ENCODE assay signal across 1 cellular context in the genomic region with DNA sequence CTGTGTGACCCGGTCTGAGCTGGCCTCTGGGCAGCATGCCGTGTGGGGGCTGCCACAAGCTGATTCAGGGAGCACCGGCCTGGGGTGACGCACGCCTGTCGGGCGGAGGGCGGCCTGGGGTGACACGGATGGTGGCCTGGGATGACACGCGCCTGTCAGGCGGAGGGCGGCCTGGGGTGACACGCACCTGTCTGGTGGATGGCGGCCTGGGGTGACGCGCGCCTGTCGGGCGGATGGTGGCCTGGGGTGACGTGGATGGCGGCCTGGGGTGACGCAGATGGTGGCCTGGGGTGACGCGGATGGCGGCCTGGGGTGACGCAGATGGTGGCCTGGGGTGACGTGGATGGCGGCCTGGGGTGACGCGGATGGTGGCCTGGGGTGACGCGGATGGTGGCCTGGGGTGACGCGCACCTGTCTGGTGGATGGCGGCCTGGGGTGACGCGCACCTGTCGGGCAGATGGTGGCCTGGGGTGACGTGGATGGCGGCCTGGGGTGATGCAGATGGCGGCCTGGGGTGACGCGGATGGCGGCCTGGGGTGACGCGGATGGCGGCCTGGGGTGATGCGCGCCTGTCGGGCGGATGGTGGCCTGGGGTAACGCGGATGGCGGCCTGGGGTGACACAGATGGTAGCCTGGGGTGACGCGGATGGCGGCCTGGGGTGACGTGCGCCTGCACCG.
TF ChIP-seq lines count a peak whose summit lies in the region.

No MANE protein-coding gene starts in this region.

TF ChIP-seq in A549, 52 proteins besides CTCF, POLR2A, EP300 and RAD21:
- TF ChIP-seq, protein P1, sequence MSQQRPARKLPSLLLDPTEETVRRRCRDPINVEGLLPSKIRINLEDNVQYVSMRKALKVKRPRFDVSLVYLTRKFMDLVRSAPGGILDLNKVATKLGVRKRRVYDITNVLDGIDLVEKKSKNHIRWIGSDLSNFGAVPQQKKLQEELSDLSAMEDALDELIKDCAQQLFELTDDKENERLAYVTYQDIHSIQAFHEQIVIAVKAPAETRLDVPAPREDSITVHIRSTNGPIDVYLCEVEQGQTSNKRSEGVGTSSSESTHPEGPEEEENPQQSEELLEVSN (IDR thresholded peaks at IDR 0.05; ENCODE audit: borderline replicate concordance, low read depth), result no peak
- TF ChIP-seq, protein P2, sequence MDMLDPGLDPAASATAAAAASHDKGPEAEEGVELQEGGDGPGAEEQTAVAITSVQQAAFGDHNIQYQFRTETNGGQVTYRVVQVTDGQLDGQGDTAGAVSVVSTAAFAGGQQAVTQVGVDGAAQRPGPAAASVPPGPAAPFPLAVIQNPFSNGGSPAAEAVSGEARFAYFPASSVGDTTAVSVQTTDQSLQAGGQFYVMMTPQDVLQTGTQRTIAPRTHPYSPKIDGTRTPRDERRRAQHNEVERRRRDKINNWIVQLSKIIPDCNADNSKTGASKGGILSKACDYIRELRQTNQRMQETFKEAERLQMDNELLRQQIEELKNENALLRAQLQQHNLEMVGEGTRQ (IDR thresholded peaks at IDR 0.05), result no peak
- TF ChIP-seq RARB (CRISPR knock-in tag; IDR thresholded peaks at IDR 0.05), result no peak
- TF ChIP-seq NR3C1 (IDR thresholded peaks at IDR 0.05), result no peak
- TF ChIP-seq HOXB13 (CRISPR knock-in tag; IDR thresholded peaks at IDR 0.05; ENCODE audit: low read depth), result no peak
- TF ChIP-seq NPAS2 (CRISPR knock-in tag; IDR thresholded peaks at IDR 0.05; ENCODE audit: borderline replicate concordance), result no peak
- TF ChIP-seq, protein P3, sequence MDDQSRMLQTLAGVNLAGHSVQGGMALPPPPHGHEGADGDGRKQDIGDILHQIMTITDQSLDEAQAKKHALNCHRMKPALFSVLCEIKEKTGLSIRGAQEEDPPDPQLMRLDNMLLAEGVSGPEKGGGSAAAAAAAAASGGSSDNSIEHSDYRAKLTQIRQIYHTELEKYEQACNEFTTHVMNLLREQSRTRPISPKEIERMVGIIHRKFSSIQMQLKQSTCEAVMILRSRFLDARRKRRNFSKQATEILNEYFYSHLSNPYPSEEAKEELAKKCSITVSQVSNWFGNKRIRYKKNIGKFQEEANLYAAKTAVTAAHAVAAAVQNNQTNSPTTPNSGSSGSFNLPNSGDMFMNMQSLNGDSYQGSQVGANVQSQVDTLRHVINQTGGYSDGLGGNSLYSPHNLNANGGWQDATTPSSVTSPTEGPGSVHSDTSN (IDR thresholded peaks at IDR 0.05), result no peak
- TF ChIP-seq ZC3H11A (IDR thresholded peaks at IDR 0.05), result no peak
- no peak for TF ChIP-seq RFX5 (IDR thresholded peaks at IDR 0.05)
- no peak for TF ChIP-seq PHF8 (IDR thresholded peaks at IDR 0.05; ENCODE audit: borderline replicate concordance, low read depth)
- TF ChIP-seq RNF2 (IDR thresholded peaks at IDR 0.05; ENCODE audit: borderline replicate concordance, low read depth), result no peak
TF ChIP-seq in A549: peak in this region for 0.
